36 cellular contexts compared by ENCODE assay signal in the genomic region with DNA sequence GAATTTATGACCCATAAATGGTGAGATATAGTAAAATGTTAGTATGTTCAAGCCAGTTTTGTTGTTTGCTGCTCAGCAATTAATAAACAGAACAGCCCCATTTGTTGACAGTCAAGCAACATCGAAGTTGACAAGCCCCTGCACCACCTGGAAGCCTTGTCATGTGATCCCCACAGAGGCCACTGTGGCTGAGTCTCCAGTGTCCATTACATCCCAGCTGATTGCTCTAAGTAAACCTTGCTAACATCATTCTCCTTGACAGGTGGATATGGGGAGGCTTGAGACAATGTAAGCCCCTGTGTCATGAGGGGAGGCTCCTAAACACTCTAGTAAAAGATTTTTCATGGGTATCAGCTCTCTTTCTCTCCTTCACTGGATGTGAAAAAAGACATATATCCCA. TPM values are rescaled to one million over a fixed set of nuclear protein-coding genes. Genes with fewer than 3 reads are reported as not detected.
"Had no signal": no experiment of that assay in that cellular context is flagged by ENCODE, and none has a peak within 500 bp of the region (broad histone marks: within the 10 kb centered on the region; RNA-seq: fewer than 3 reads in every experiment).

No MANE protein-coding gene starts in this region.

- H3K27ac ChIP-seq: ascending aorta, cardiac muscle cell, VCaP had no signal

- H3K4me1 Mint-ChIP-seq: activated B cell treated with CpG ODN at 0.5 μM for 24 hours; activated CD4-positive, alpha-beta T cell treated with anti-CD3 and anti-CD28 coated beads, Interleukin-2, amount 10 ng/mL, durations not matched to agents 24 days and 14 days; activated naive CD4-positive, alpha-beta T cell treated with anti-CD3 and anti-CD28 coated beads, Interleukin-2, amount 10 ng/mL, durations not matched to agents 7 days and 5 days; activated naive CD4-positive, alpha-beta T cell treated with anti-CD3 and anti-CD28 coated beads, Interleukin-2, amount 50 U/mL, for 24 hours; activated naive CD8-positive, alpha-beta T cell treated with anti-CD3 and anti-CD28 coated beads, Interleukin-2, amount 50 U/mL, for 24 hours; central memory CD8-positive, alpha-beta T cell had no signal

- H3K36me3 ChIP-seq: ascending aorta, cardiac muscle cell had no signal

- H3K4me3 ChIP-seq: ascending aorta, cardiac muscle cell had no signal

- H3K27ac Mint-ChIP-seq: activated B cell treated with CpG ODN at 0.5 μM for 24 hours; activated CD4-positive, alpha-beta memory T cell treated with anti-CD3 and anti-CD28 coated beads for 36 hours; activated CD4-positive, alpha-beta T cell treated with anti-CD3 and anti-CD28 coated beads, Interleukin-2, amount 10 ng/mL, durations not matched to agents 24 days and 14 days; activated CD8-positive, alpha-beta T cell treated with anti-CD3 and anti-CD28 coated beads for 36 hours; activated naive CD4-positive, alpha-beta T cell treated with anti-CD3 and anti-CD28 coated beads, Interleukin-2, amount 10 ng/mL, durations not matched to agents 7 days and 5 days; activated naive CD4-positive, alpha-beta T cell treated with anti-CD3 and anti-CD28 coated beads, Interleukin-2, amount 50 U/mL, for 24 hours; activated naive CD8-positive, alpha-beta T cell; activated naive CD8-positive, alpha-beta T cell treated with anti-CD3 and anti-CD28 coated beads, Interleukin-2, amount 10 ng/mL, durations not matched to agents 7 days and 5 days; activated naive CD8-positive, alpha-beta T cell treated with anti-CD3 and anti-CD28 coated beads, Interleukin-2, amount 50 U/mL, for 24 hours; activated T-cell treated with anti-CD3 and anti-CD28 coated beads, Interleukin-2, amount 50 U/mL, for 72 hours; activated T-helper 2 cell treated with anti-CD3 and anti-CD28 coated beads, Interferon-gamma antibody, Interleukin-2, Interleukin-4, amounts not matched to agents 10 μg/mL and 5 μg/mL and 100 μg/mL, durations not matched to agents 14 hours and 24 hours and 36 hours; brain; T-helper 1 cell treated with Interleukin-12 subunit alpha and Interleukin-12 subunit beta and Interleukin-4 antibody, amounts not matched to agents 30 μg/mL and 1 μg/mL, for 36 hours; T-helper 2 cell treated with Interferon-gamma antibody and Interleukin-4, amounts not matched to agents 5 μg/mL and 100 μg/mL, for 36 hours had no signal

- H3K4me3 Mint-ChIP-seq: activated B cell treated with CpG ODN at 0.5 μM for 24 hours; activated CD4-positive, alpha-beta memory T cell treated with anti-CD3 and anti-CD28 coated beads for 36 hours; activated CD4-positive, alpha-beta T cell treated with anti-CD3 and anti-CD28 coated beads, Interleukin-2, amount 10 ng/mL, durations not matched to agents 24 days and 14 days; activated CD8-positive, alpha-beta T cell treated with anti-CD3 and anti-CD28 coated beads for 36 hours; activated naive CD4-positive, alpha-beta T cell treated with anti-CD3 and anti-CD28 coated beads, Interleukin-2, amount 10 ng/mL, durations not matched to agents 7 days and 5 days; activated naive CD4-positive, alpha-beta T cell treated with anti-CD3 and anti-CD28 coated beads, Interleukin-2, amount 50 U/mL, for 24 hours; activated naive CD8-positive, alpha-beta T cell; activated naive CD8-positive, alpha-beta T cell treated with anti-CD3 and anti-CD28 coated beads, Interleukin-2, amount 10 ng/mL, durations not matched to agents 7 days and 5 days; activated naive CD8-positive, alpha-beta T cell treated with anti-CD3 and anti-CD28 coated beads, Interleukin-2, amount 50 U/mL, for 24 hours; activated T-cell treated with anti-CD3 and anti-CD28 coated beads, Interleukin-2, amount 50 U/mL, for 4 hours; activated T-cell treated with anti-CD3 and anti-CD28 coated beads, Interleukin-2, amount 50 U/mL, for 72 hours; brain; central memory CD8-positive, alpha-beta T cell; T-helper 1 cell treated with Interleukin-12 subunit alpha and Interleukin-12 subunit beta and Interleukin-4 antibody, amounts not matched to agents 30 μg/mL and 1 μg/mL, for 36 hours; T-helper 2 cell treated with Interferon-gamma antibody and Interleukin-4, amounts not matched to agents 5 μg/mL and 100 μg/mL, for 36 hours had no signal

- H3K9me3 ChIP-seq: ascending aorta had no signal

- H3K27me3 ChIP-seq: ascending aorta had no signal

- H3K27me3 Mint-ChIP-seq: brain had no signal

- H3K36me3 Mint-ChIP-seq: activated CD4-positive, alpha-beta memory T cell treated with anti-CD3 and anti-CD28 coated beads for 36 hours; activated naive CD4-positive, alpha-beta T cell treated with anti-CD3 and anti-CD28 coated beads, Interleukin-2, amount 10 ng/mL, durations not matched to agents 7 days and 5 days; activated naive CD4-positive, alpha-beta T cell treated with anti-CD3 and anti-CD28 coated beads, Interleukin-2, amount 50 U/mL, for 24 hours; activated naive CD8-positive, alpha-beta T cell; brain had no signal

- DNase-seq: activated B cell treated with CpG ODN at 0.5 μM for 24 hours; activated CD4-positive, alpha-beta memory T cell treated with anti-CD3 and anti-CD28 coated beads for 36 hours; activated CD4-positive, alpha-beta T cell treated with anti-CD3 and anti-CD28 coated beads for 4 hours; activated CD4-positive, alpha-beta T cell treated with anti-CD3 and anti-CD28 coated beads, Interleukin-2, amount 10 ng/mL, durations not matched to agents 24 days and 14 days; activated CD4-positive, alpha-beta T cell treated with anti-CD3 and anti-CD28 coated beads, Interleukin-2, amount 50 U/mL, for 1 hour; activated CD4-positive, alpha-beta T cell treated with anti-CD3 and anti-CD28 coated beads, Interleukin-2, amount 50 U/mL, for 4 hours; activated CD4-positive, CD25-positive, alpha-beta regulatory T cell treated with anti-CD3 and anti-CD28 coated beads, Interleukin-2, amount 50 U/mL, for 72 hours; activated CD8-positive, alpha-beta memory T cell treated with anti-CD3 and anti-CD28 coated beads, Interleukin-2, amount 50 U/mL, for 4 hours; activated CD8-positive, alpha-beta T cell treated with anti-CD3 and anti-CD28 coated beads for 36 hours; activated effector memory CD4-positive, alpha-beta T cell treated with Interleukin-2 at 50 U/mL for 16 hours; activated gamma-delta T cell; activated naive CD4-positive, alpha-beta T cell treated with anti-CD3 and anti-CD28 coated beads, Interleukin-2, amount 10 ng/mL, durations not matched to agents 7 days and 5 days; activated naive CD4-positive, alpha-beta T cell treated with Interleukin-2 at 50 U/mL for 16 hours; activated naive CD8-positive, alpha-beta T cell treated with anti-CD3 and anti-CD28 coated beads, Interleukin-2, amount 10 ng/mL, durations not matched to agents 7 days and 5 days; activated naive CD8-positive, alpha-beta T cell treated with anti-CD3 and anti-CD28 coated beads, Interleukin-2, amount 50 U/mL, for 24 hours; activated T-cell treated with anti-CD3 and anti-CD28 coated beads for 4 hours; activated T-cell treated with anti-CD3 and anti-CD28 coated beads, Interleukin-2, amount 50 U/mL, for 1 hour; activated T-cell treated with anti-CD3 and anti-CD28 coated beads, Interleukin-2, amount 50 U/mL, for 4 hours; activated T-cell treated with anti-CD3 and anti-CD28 coated beads, Interleukin-2, amount 50 U/mL, for 72 hours; amygdala; anterior cingulate cortex; caudate nucleus; cerebellar nuclear complex; T-helper 2 cell; T-helper 9 cell had no signal

- H3K9me3 Mint-ChIP-seq: activated B cell treated with CpG ODN at 0.5 μM for 24 hours; activated CD4-positive, alpha-beta memory T cell treated with anti-CD3 and anti-CD28 coated beads for 36 hours; activated CD8-positive, alpha-beta T cell treated with anti-CD3 and anti-CD28 coated beads for 36 hours; activated naive CD4-positive, alpha-beta T cell treated with anti-CD3 and anti-CD28 coated beads, Interleukin-2, amount 10 ng/mL, durations not matched to agents 7 days and 5 days; activated naive CD4-positive, alpha-beta T cell treated with anti-CD3 and anti-CD28 coated beads, Interleukin-2, amount 50 U/mL, for 24 hours; activated naive CD8-positive, alpha-beta T cell treated with anti-CD3 and anti-CD28 coated beads, Interleukin-2, amount 10 ng/mL, durations not matched to agents 7 days and 5 days; activated naive CD8-positive, alpha-beta T cell treated with anti-CD3 and anti-CD28 coated beads, Interleukin-2, amount 50 U/mL, for 24 hours; activated T-cell treated with anti-CD3 and anti-CD28 coated beads, Interleukin-2, amount 50 U/mL, for 4 hours; activated T-helper 2 cell treated with anti-CD3 and anti-CD28 coated beads, Interferon-gamma antibody, Interleukin-2, Interleukin-4, amounts not matched to agents 10 μg/mL and 5 μg/mL and 100 μg/mL, durations not matched to agents 14 hours and 24 hours and 36 hours; central memory CD8-positive, alpha-beta T cell; T-helper 1 cell treated with Interleukin-12 subunit alpha and Interleukin-12 subunit beta and Interleukin-4 antibody, amounts not matched to agents 30 μg/mL and 1 μg/mL, for 36 hours; T-helper 2 cell treated with Interferon-gamma antibody and Interleukin-4, amounts not matched to agents 5 μg/mL and 100 μg/mL, for 36 hours had no signal

- ATAC-seq: activated CD8-positive, alpha-beta T cell treated with anti-CD3 and anti-CD28 coated beads for 36 hours; activated naive CD8-positive, alpha-beta T cell treated with anti-CD3 and anti-CD28 coated beads, Interleukin-2, amount 50 U/mL, for 24 hours; activated T-cell treated with anti-CD3 and anti-CD28 coated beads, Interleukin-2, amount 50 U/mL, for 4 hours; activated T-cell treated with anti-CD3 and anti-CD28 coated beads, Interleukin-2, amount 50 U/mL, for 72 hours had no signal

RNA-seq across cellular contexts. Expression of a gene that starts 17.5 kb away (rescaled TPM):
- total RNA-seq: activated B cell treated with CpG ODN at 0.5 μM for 24 hours; activated CD4-positive, alpha-beta memory T cell treated with anti-CD3 and anti-CD28 coated beads for 36 hours; activated CD4-positive, alpha-beta T cell treated with anti-CD3 and anti-CD28 coated beads, Interleukin-2, amount 10 ng/mL, durations not matched to agents 24 days and 14 days; activated CD8-positive, alpha-beta memory T cell treated with anti-CD3 and anti-CD28 coated beads for 36 hours; activated naive CD8-positive, alpha-beta T cell treated with anti-CD3 and anti-CD28 coated beads, Interleukin-2, amount 10 ng/mL, durations not matched to agents 7 days and 5 days; cardiac muscle cell had no signal
